Comparison of ENCODE assay signal across 18 cellular contexts in the genomic region with DNA sequence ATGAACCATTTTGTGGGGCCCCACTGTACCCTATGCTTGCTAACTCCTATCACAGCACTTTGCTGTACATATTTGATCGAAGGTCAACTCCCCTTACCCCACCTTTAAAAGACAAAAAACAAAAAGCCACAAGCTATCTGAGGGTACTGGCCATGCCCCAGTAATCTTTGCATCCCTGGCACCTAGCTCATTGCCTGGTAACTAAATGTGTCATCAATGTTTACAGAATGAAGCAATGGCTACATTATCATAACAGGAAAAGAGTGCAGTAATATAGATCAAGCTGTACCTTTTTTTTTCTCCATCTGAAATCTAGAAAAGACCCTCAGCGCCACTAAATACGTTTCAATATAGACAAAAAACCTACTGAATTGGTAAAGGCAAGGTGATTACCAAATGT.
"Had no signal": no experiment of that assay in that cellular context is flagged by ENCODE, and none has a peak within 500 bp of the region (broad histone marks: within the 10 kb centered on the region; RNA-seq: fewer than 3 reads in every experiment).

No MANE protein-coding gene starts in this region.

- H3K4me3 Mint-ChIP-seq: naive thymus-derived CD8-positive, alpha-beta T cell had no signal

- H3K4me1 ChIP-seq: colonic mucosa, heart left ventricle, right atrium auricular region, sigmoid colon, stomach, transverse colon had no signal

- H3K27ac Mint-ChIP-seq: naive thymus-derived CD8-positive, alpha-beta T cell had no signal

- H3K4me3 ChIP-seq: colonic mucosa, heart left ventricle, mucosa of descending colon, right atrium auricular region, sigmoid colon, skin epidermis, stomach, thoracic aorta, transverse colon had no signal

- H3K9me3 ChIP-seq: colonic mucosa, heart left ventricle, mucosa of descending colon, right atrium auricular region, sigmoid colon, stomach, thoracic aorta, transverse colon had no signal

- H3K27ac ChIP-seq: colonic mucosa, heart left ventricle, right atrium auricular region, sigmoid colon, skin epidermis, stomach, thoracic aorta, transverse colon had no signal

- DNase-seq: colonic mucosa; dermis blood vessel endothelial cell; heart left ventricle; hippocampal formation; kidney glomerular epithelial cell; mammary epithelial cell; mucosa of descending colon; naive thymus-derived CD8-positive, alpha-beta T cell; posterior cingulate gyrus; sigmoid colon; stimulated activated naive CD4-positive, alpha-beta T cell; stomach; substantia nigra; transverse colon had no signal

- H3K4me1 Mint-ChIP-seq: naive thymus-derived CD8-positive, alpha-beta T cell had no signal

- FAIRE-seq: frontal cortex had no signal

- H3K27me3 ChIP-seq: colonic mucosa, heart left ventricle, right atrium auricular region, sigmoid colon, stomach, transverse colon had no signal

- H3K36me3 ChIP-seq: colonic mucosa, heart left ventricle, right atrium auricular region, sigmoid colon, stomach, thoracic aorta, transverse colon had no signal
